10 cellular contexts compared by ENCODE assay signal in genomic region chr18:60010984-60011383, GRCh38.
"Had no signal": no experiment of that assay in that cellular context is flagged by ENCODE, and none has a peak within 500 bp of the region (broad histone marks: within the 10 kb centered on the region; RNA-seq: fewer than 3 reads in every experiment).

No MANE protein-coding gene starts in this region.

- H3K9me3 ChIP-seq: HAP-1 had no signal

- H3K4me1 ChIP-seq: HAP-1 had no signal

- H3K4me3 ChIP-seq: GM23248, GM23338, HAP-1 had no signal

- H3K36me3 ChIP-seq: HAP-1 had no signal

- H3K9ac ChIP-seq: GM23248 had no signal

- FAIRE-seq: H1, H54 had no signal

- H3K27ac ChIP-seq: GM23248 had no signal

- DNase-seq: GM23248, GOT3, H7, H9, HCEC 1CT, HFFc6 had no signal
